Comparison of ENCODE assay signal across 23 cellular contexts in genomic region chr10:100889546-100889945, GRCh38. TPM values are rescaled to one million over a fixed set of nuclear protein-coding genes. Genes with fewer than 3 reads are reported as not detected.
A peak's percentile ranks its signal among the peaks of the same experiment; 100 is the strongest.
DNase-seq lines count a peak whose midpoint lies in the region; ATAC-seq, FAIRE-seq and TF ChIP-seq lines count a peak whose summit lies in the region.
"Had no signal": no experiment of that assay in that cellular context is flagged by ENCODE, and none has a peak within 500 bp of the region (broad histone marks: within the 10 kb centered on the region; RNA-seq: fewer than 3 reads in every experiment).

No MANE protein-coding gene starts in this region.

- H4K20me1 ChIP-seq in astrocyte (ENCODE audit: insufficient read depth, low read length) = no peaks in the 10 kb centered on the region
- H4K20me1 ChIP-seq in keratinocyte (ENCODE audit: control insufficient read depth, extremely low read depth, insufficient read depth, low read length) = no peaks in the 10 kb centered on the region

- H3K9me3 ChIP-seq in astrocyte (ENCODE audit: insufficient read depth, low read depth, low read length) = no peaks in the 10 kb centered on the region
- no peaks in the 10 kb centered on the region for H3K9me3 ChIP-seq in keratinocyte (ENCODE audit: control insufficient read depth, low read depth, low read length)
- H3K9me3 ChIP-seq: heart left ventricle, MG63, pancreas, tibial nerve had no signal

- H3K4me3 Mint-ChIP-seq in astrocyte (ENCODE audit: unreplicated experiment) = no peak overlapping the region
- H3K4me3 Mint-ChIP-seq in stimulated activated naive B cell treated with anti-CD40 and anti-IgM and Interleukin-4, amounts not matched to agents 10 μg/mL and 1 μg/mL and 100 μg/mL, for 72 hours = no peak overlapping the region
- H3K4me3 Mint-ChIP-seq: activated CD8-positive, alpha-beta T cell treated with anti-CD3 and anti-CD28 coated beads, Interleukin-2, amount 10 ng/mL, durations not matched to agents 7 days and 5 days; activated naive CD8-positive, alpha-beta T cell treated with anti-CD3 and anti-CD28 coated beads, Interleukin-2, amount 10 ng/mL, durations not matched to agents 7 days and 5 days; CD8-positive, alpha-beta T cell; memory B cell had no signal

- TF ChIP-seq CTCF in astrocyte (IDR thresholded peaks at IDR 0.05; ENCODE audit: insufficient read depth, low read depth, low read length) = no peak
- TF ChIP-seq CTCF in keratinocyte (optimal IDR thresholded peaks at IDR 0.05 in 1 of 3, IDR thresholded peaks at IDR 0.05 in 1 of 3, conservative IDR thresholded peaks at IDR 0.05 in 1 of 3; ENCODE audit: extremely low read depth in 1 of 3, insufficient read depth in 2 of 3, low read length in 3 of 3) = no peak

- FAIRE-seq in astrocyte (lab: Jason Lieb, UNC) (no peak), keratinocyte (lab: Jason Lieb, UNC) (no peak)
- FAIRE-seq: pancreas had no signal

- H3K27ac Mint-ChIP-seq in astrocyte (ENCODE audit: unreplicated experiment) = no peak overlapping the region
- peak overlapping the region; percentile 26 for H3K27ac Mint-ChIP-seq in stimulated activated naive B cell treated with anti-CD40 and anti-IgM and Interleukin-4, amounts not matched to agents 10 μg/mL and 1 μg/mL and 100 μg/mL, for 72 hours
- H3K27ac Mint-ChIP-seq: activated CD8-positive, alpha-beta T cell treated with anti-CD3 and anti-CD28 coated beads, Interleukin-2, amount 10 ng/mL, durations not matched to agents 7 days and 5 days; activated naive CD8-positive, alpha-beta T cell treated with anti-CD3 and anti-CD28 coated beads, Interleukin-2, amount 10 ng/mL, durations not matched to agents 7 days and 5 days; CD8-positive, alpha-beta T cell; memory B cell had no signal

- H3K4me1 ChIP-seq in astrocyte (ENCODE audit: insufficient read depth, low read length) (peaks cover 23% of the 10 kb centered on the region), keratinocyte (ENCODE audit: control insufficient read depth, extremely low read depth, insufficient read depth, low read length) (peaks cover 33% of the 10 kb centered on the region)
- H3K4me1 ChIP-seq: pancreas had no signal

- H3K79me2 ChIP-seq in astrocyte (ENCODE audit: insufficient read depth, low read length) = no peaks in the 10 kb centered on the region
- no peaks in the 10 kb centered on the region for H3K79me2 ChIP-seq in keratinocyte (ENCODE audit: control insufficient read depth, insufficient read depth, low read length)

- no peaks in the 10 kb centered on the region for H3K9me1 ChIP-seq in keratinocyte (ENCODE audit: control insufficient read depth, extremely low read depth, insufficient read depth, low read length)

- H3K27ac ChIP-seq in astrocyte (ENCODE audit: low read depth, low read length) (peak overlapping the region; percentile 86), keratinocyte (ENCODE audit: control insufficient read depth, insufficient read depth, low read length) (no peak overlapping the region)
- H3K27ac ChIP-seq: pancreas, tibial nerve had no signal

- H3K4me2 ChIP-seq in astrocyte (ENCODE audit: low read length) = peak overlapping the region; percentile 79
- peak overlapping the region; percentile 68 for H3K4me2 ChIP-seq in keratinocyte (ENCODE audit: control insufficient read depth, extremely low read depth, insufficient read depth, low read depth, low read length)

- H3K36me3 ChIP-seq in astrocyte (ENCODE audit: insufficient read depth, low read length) (no peaks in the 10 kb centered on the region), keratinocyte (ENCODE audit: control insufficient read depth in 2 of 2, extremely low read depth in 1 of 2, insufficient read depth in 2 of 2, low read length in 2 of 2) (no peaks in the 10 kb centered on the region)
- H3K36me3 ChIP-seq: heart left ventricle, MG63, pancreas, tibial nerve had no signal

- H2AFZ ChIP-seq in astrocyte (ENCODE audit: low read depth, low read length) (peak overlapping the region; percentile 1), keratinocyte (ENCODE audit: control insufficient read depth, low read length) (no peak overlapping the region)

- peak; percentile 16 for DNase-seq in activated CD4-positive, CD25-positive, alpha-beta regulatory T cell treated with anti-CD3 and anti-CD28 coated beads, Interleukin-2, amount 50 U/mL, for 72 hours
- no peak for DNase-seq in activated CD4-positive, CD25-positive, alpha-beta regulatory T cell (lab: John Stamatoyannopoulos, UW)
- peak; percentile 17 for DNase-seq in astrocyte (ENCODE audit: low read depth)
- no peak for DNase-seq in keratinocyte (ENCODE audit: low read depth, low spot score)
- DNase-seq in stimulated activated naive B cell treated with anti-CD40 and anti-IgM and Interleukin-4, amounts not matched to agents 10 μg/mL and 1 μg/mL and 100 μg/mL, for 72 hours = no peak
- DNase-seq in activated CD4-positive, alpha-beta T cell treated with anti-CD3 and anti-CD28 coated beads for 4 hours = no peak
- no peak for DNase-seq in C1 segment of cervical spinal cord (lab: John Stamatoyannopoulos, UW)
- DNase-seq: activated CD8-positive, alpha-beta T cell treated with anti-CD3 and anti-CD28 coated beads, Interleukin-2, amount 10 ng/mL, durations not matched to agents 7 days and 5 days; activated naive CD8-positive, alpha-beta T cell treated with anti-CD3 and anti-CD28 coated beads, Interleukin-2, amount 10 ng/mL, durations not matched to agents 7 days and 5 days; H7; KG1; MG63; NCI-H1105 treated with DMSO at 0.1 percent for 48 hours; NCI-H1930; NCI-H526; pancreas; stimulated activated CD4-positive, alpha-beta T cell treated with anti-CD3 and anti-CD28 coated beads, Interleukin-1b, Interleukin-23, amount 100 ng/mL, for 48 hours had no signal

- H3K27me3 Mint-ChIP-seq in astrocyte (ENCODE audit: low read depth, unreplicated experiment) = peaks cover 25% of the 10 kb centered on the region
- peaks cover 31 to 50% of the 10 kb centered on the region in 2 donors for H3K27me3 Mint-ChIP-seq in stimulated activated naive B cell treated with anti-CD40 and anti-IgM and Interleukin-4, amounts not matched to agents 10 μg/mL and 1 μg/mL and 100 μg/mL, for 72 hours

- no peak overlapping the region for H3K4me3 ChIP-seq in astrocyte (ENCODE audit: insufficient read depth, low read depth, low read length)
- no peak overlapping the region for H3K4me3 ChIP-seq in keratinocyte (ENCODE audit: control insufficient read depth in 2 of 3, extremely low read depth in 1 of 3, insufficient read depth in 2 of 3, low read depth in 1 of 3, low read length in 3 of 3)
- H3K4me3 ChIP-seq: heart left ventricle, MG63, pancreas, smooth muscle cell, tibial nerve had no signal

- no peaks in the 10 kb centered on the region for H3K27me3 ChIP-seq in astrocyte (ENCODE audit: insufficient read depth, low read length)
- H3K27me3 ChIP-seq in keratinocyte (ENCODE audit: control insufficient read depth, extremely low read depth, insufficient read depth, low read length) = peaks cover 10% of the 10 kb centered on the region
- H3K27me3 ChIP-seq: MG63 had no signal

- no peaks in the 10 kb centered on the region for H3K9me3 Mint-ChIP-seq in astrocyte (ENCODE audit: unreplicated experiment)
- no peaks in the 10 kb centered on the region for H3K9me3 Mint-ChIP-seq in stimulated activated naive B cell treated with anti-CD40 and anti-IgM and Interleukin-4, amounts not matched to agents 10 μg/mL and 1 μg/mL and 100 μg/mL, for 72 hours
- H3K9me3 Mint-ChIP-seq: activated naive CD8-positive, alpha-beta T cell treated with anti-CD3 and anti-CD28 coated beads, Interleukin-2, amount 10 ng/mL, durations not matched to agents 7 days and 5 days; CD8-positive, alpha-beta T cell; memory B cell had no signal

- no peaks in the 10 kb centered on the region for H3K36me3 Mint-ChIP-seq in astrocyte (ENCODE audit: low read depth, unreplicated experiment)
- H3K36me3 Mint-ChIP-seq in stimulated activated naive B cell treated with anti-CD40 and anti-IgM and Interleukin-4, amounts not matched to agents 10 μg/mL and 1 μg/mL and 100 μg/mL, for 72 hours = no peaks in the 10 kb centered on the region
- H3K36me3 Mint-ChIP-seq: activated naive CD8-positive, alpha-beta T cell treated with anti-CD3 and anti-CD28 coated beads, Interleukin-2, amount 10 ng/mL, durations not matched to agents 7 days and 5 days; CD8-positive, alpha-beta T cell; memory B cell had no signal

- no peak for ATAC-seq in stimulated activated naive B cell treated with anti-CD40 and anti-IgM and Interleukin-4, amounts not matched to agents 10 μg/mL and 1 μg/mL and 100 μg/mL, for 72 hours (replicated peaks)
- no peak for ATAC-seq in GM21381 (IDR thresholded peaks at IDR 0.05; ENCODE audit: unreplicated experiment)
- ATAC-seq: activated CD8-positive, alpha-beta T cell treated with anti-CD3 and anti-CD28 coated beads, Interleukin-2, amount 10 ng/mL, durations not matched to agents 7 days and 5 days; CD8-positive, alpha-beta T cell; heart left ventricle had no signal

- dilution Hi-C loops in keratinocyte (cut with MboI; ENCODE audit: extremely low pct_ligation_motif_present, low sequenced_read_pairs) = loop anchor here (25.0 kb wide), 1 partner anchor 327 kb away; no protein-coding TSS in a partner anchor

- peaks cover 18% of the 10 kb centered on the region for H3K4me1 Mint-ChIP-seq in astrocyte (ENCODE audit: low read depth, unreplicated experiment)
- H3K4me1 Mint-ChIP-seq in stimulated activated naive B cell treated with anti-CD40 and anti-IgM and Interleukin-4, amounts not matched to agents 10 μg/mL and 1 μg/mL and 100 μg/mL, for 72 hours = peaks cover 0 to 5% of the 10 kb centered on the region in 2 donors
- H3K4me1 Mint-ChIP-seq: activated naive CD8-positive, alpha-beta T cell treated with anti-CD3 and anti-CD28 coated beads, Interleukin-2, amount 10 ng/mL, durations not matched to agents 7 days and 5 days had no signal

- H3K9ac ChIP-seq in astrocyte (ENCODE audit: low read length) (peak overlapping the region; percentile 57), keratinocyte (ENCODE audit: control insufficient read depth, extremely low read depth, insufficient read depth, low read length) (no peak overlapping the region)

RNA-seq across cellular contexts. Expression of gene SLF2, which starts 23.2 kb away (rescaled TPM):
- 19.6 and 20.3 TPM in 2 replicates for total RNA-seq in astrocyte
- 4.6 to 7.1 TPM (median 4.9 TPM) in 3 replicates for polyA plus RNA-seq in keratinocyte
- polyA plus RNA-seq in keratinocyte (2011; ENCODE audit: low read depth) = 7.2 TPM
- polyA plus RNA-seq in keratinocyte (2011; cell fraction: cytosol; rRNA removed) = 2.4 and 4.5 TPM in 2 replicates
- 9.3 and 11.9 TPM in 2 replicates for polyA plus RNA-seq in keratinocyte (2011; cell fraction: nucleus; rRNA removed)
- 4.7 and 7.4 TPM in 2 replicates for polyA plus RNA-seq in keratinocyte (2012; ENCODE audit: low replicate concordance)
- polyA minus RNA-seq in keratinocyte = 1.5 to 10.9 TPM (median 4.2 TPM) in 3 replicates
- polyA minus RNA-seq in keratinocyte (2011; cell fraction: cytosol; rRNA and poly(A)+ RNA removed) = 7.3 TPM
- polyA minus RNA-seq in keratinocyte (2011; cell fraction: nucleus; rRNA and poly(A)+ RNA removed) = 8.0 and 15.1 TPM in 2 replicates

Comparison
In these comparisons a context has a peak if more than half of its experiments do, and no peak if none do; other contexts are left out.
1. DNase-seq: peak in activated CD4-positive, CD25-positive, alpha-beta regulatory T cell treated with anti-CD3 and anti-CD28 coated beads, Interleukin-2, amount 50 U/mL, for 72 hours (single experiment) and astrocyte (single experiment); none in activated CD4-positive, CD25-positive, alpha-beta regulatory T cell (0 of 4), keratinocyte (single experiment), stimulated activated naive B cell treated with anti-CD40 and anti-IgM and Interleukin-4, amounts not matched to agents 10 μg/mL and 1 μg/mL and 100 μg/mL, for 72 hours (single experiment), activated CD4-positive, alpha-beta T cell treated with anti-CD3 and anti-CD28 coated beads for 4 hours (0 of 2) and C1 segment of cervical spinal cord (0 of 14).